Comparison of ENCODE assay signal across 1 cellular context in the genomic region with DNA sequence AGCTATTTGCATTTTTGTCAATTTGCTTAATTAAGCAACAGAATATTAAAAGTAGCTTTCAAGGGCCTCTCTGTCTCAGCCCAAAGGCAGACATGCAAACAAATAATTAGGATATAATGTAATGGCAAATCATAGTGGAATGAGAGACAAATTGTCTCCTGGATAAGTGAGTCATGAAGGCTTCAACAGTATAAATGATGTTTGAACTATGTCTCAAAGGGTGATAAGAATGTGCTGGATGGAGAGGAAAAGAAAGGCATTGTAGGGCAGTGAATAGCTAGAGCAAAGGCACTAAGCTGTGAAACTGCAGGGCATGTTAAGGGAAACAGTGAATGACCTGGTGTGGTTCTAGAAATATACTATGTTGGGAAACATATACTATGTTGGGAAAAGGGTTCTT.
TF ChIP-seq lines count a peak whose summit lies in the region.

No MANE protein-coding gene starts in this region.

TF ChIP-seq in IMR-90, 13 proteins besides CTCF, POLR2A, EP300 and RAD21 (continued from another document):
- no peak for TF ChIP-seq NFE2L2 (IDR thresholded peaks at IDR 0.05; ENCODE audit: low read depth, low read length)
- TF ChIP-seq MAFK (IDR thresholded peaks at IDR 0.05; ENCODE audit: low read depth, low read length) = no peak
- TF ChIP-seq RCOR1 (IDR thresholded peaks at IDR 0.05; ENCODE audit: insufficient replicate concordance, low read length) = no peak
- no peak for TF ChIP-seq CHD1 (IDR thresholded peaks at IDR 0.05; ENCODE audit: low read depth, low read length)
- no peak for TF ChIP-seq RFX5 (IDR thresholded peaks at IDR 0.05; ENCODE audit: low read depth, low read length)
- TF ChIP-seq, protein P1, sequence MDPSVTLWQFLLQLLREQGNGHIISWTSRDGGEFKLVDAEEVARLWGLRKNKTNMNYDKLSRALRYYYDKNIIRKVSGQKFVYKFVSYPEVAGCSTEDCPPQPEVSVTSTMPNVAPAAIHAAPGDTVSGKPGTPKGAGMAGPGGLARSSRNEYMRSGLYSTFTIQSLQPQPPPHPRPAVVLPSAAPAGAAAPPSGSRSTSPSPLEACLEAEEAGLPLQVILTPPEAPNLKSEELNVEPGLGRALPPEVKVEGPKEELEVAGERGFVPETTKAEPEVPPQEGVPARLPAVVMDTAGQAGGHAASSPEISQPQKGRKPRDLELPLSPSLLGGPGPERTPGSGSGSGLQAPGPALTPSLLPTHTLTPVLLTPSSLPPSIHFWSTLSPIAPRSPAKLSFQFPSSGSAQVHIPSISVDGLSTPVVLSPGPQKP (IDR thresholded peaks at IDR 0.05; ENCODE audit: borderline replicate concordance, low read depth, low read length) = no peak
- TF ChIP-seq FOS (IDR thresholded peaks at IDR 0.05; ENCODE audit: low read depth, low read length) = no peak
